ENCODE assay signal across 1 cellular context in the genomic region with DNA sequence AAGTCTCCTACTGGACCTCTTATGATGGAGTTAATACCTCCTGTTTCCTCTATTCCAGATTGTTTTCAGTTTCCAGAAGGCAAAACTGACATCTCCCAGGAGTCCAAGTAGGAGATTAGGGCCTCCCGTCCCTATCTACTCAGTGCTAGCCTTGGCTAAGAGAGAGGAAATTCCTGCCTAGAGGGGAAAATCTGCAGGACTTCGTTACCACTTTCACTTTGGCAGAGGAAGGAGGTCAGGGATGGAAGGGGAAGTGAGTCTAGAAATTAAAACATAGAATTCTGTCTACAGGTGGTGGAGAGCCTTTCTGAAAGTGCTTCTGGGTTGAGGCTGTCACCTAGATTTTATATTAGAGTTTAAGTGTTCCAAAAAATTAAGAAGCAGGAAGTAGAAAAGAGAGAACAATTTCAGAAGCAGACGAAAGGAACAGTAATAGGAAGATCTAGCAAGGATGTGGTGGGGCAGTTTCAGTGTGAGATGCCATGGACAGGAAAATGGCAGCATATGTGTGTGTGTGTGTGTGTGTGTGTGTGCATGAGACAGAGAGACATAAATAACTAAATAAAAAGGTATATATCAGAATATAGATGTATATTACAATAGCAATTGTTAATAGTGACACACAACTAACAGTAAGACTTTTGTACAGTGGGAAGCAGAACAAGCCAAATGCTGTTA.
TF ChIP-seq lines count a peak whose summit lies in the region.

No MANE protein-coding gene starts in this region.

TF ChIP-seq in HCT116, 20 proteins besides CTCF, POLR2A, EP300 and RAD21 (continued from another document):
- TF ChIP-seq, protein P1, sequence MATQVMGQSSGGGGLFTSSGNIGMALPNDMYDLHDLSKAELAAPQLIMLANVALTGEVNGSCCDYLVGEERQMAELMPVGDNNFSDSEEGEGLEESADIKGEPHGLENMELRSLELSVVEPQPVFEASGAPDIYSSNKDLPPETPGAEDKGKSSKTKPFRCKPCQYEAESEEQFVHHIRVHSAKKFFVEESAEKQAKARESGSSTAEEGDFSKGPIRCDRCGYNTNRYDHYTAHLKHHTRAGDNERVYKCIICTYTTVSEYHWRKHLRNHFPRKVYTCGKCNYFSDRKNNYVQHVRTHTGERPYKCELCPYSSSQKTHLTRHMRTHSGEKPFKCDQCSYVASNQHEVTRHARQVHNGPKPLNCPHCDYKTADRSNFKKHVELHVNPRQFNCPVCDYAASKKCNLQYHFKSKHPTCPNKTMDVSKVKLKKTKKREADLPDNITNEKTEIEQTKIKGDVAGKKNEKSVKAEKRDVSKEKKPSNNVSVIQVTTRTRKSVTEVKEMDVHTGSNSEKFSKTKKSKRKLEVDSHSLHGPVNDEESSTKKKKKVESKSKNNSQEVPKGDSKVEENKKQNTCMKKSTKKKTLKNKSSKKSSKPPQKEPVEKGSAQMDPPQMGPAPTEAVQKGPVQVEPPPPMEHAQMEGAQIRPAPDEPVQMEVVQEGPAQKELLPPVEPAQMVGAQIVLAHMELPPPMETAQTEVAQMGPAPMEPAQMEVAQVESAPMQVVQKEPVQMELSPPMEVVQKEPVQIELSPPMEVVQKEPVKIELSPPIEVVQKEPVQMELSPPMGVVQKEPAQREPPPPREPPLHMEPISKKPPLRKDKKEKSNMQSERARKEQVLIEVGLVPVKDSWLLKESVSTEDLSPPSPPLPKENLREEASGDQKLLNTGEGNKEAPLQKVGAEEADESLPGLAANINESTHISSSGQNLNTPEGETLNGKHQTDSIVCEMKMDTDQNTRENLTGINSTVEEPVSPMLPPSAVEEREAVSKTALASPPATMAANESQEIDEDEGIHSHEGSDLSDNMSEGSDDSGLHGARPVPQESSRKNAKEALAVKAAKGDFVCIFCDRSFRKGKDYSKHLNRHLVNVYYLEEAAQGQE (IDR thresholded peaks at IDR 0.05; ENCODE audit: low read depth): no peak
- TF ChIP-seq, protein P2, sequence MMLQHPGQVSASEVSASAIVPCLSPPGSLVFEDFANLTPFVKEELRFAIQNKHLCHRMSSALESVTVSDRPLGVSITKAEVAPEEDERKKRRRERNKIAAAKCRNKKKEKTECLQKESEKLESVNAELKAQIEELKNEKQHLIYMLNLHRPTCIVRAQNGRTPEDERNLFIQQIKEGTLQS (IDR thresholded peaks at IDR 0.05): no peak
- no peak for TF ChIP-seq SIN3A (IDR thresholded peaks at IDR 0.05; ENCODE audit: low read depth)
